ENCODE assay signal across 13 cellular contexts in the genomic region with DNA sequence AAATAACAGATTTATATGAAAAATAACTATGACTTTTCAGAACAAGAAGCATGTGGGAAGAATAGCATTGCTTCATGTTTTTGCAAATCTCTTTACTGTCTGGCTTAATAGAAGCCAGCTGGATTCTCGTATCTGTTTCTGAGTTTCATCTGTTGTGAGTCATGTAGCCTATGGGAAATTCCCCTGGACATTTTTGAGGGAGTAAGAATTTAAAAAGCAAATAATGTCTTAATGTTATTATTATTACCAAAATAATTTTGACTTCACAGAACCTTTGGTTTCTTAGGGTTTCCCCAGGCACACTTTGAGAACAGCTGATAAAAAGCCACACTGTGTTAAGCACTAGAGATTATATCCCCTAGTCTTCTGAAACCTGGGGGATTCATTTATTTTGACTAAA.
DNase-seq lines count a peak whose midpoint lies in the region; ATAC-seq and TF ChIP-seq lines count a peak whose summit lies in the region.
"Had no signal": no experiment of that assay in that cellular context is flagged by ENCODE, and none has a peak within 500 bp of the region (broad histone marks: within the 10 kb centered on the region; RNA-seq: fewer than 3 reads in every experiment).

No MANE protein-coding gene starts in this region.

- CTCF ChIA-PET in Calu3 (lab: Charles Lee), result no interaction called here

- H3K4me3 Mint-ChIP-seq in Calu3 (ENCODE audit: low read depth, unreplicated experiment), result no peak overlapping the region
- H3K4me3 Mint-ChIP-seq: activated CD4-positive, alpha-beta T cell treated with anti-CD3 and anti-CD28 coated beads, Interleukin-2, amount 10 ng/mL, durations not matched to agents 24 days and 14 days; CD14-positive monocyte had no signal

- ATAC-seq in HG02678 (IDR thresholded peaks at IDR 0.05; ENCODE audit: unreplicated experiment), result peak; percentile 58
- no peak for ATAC-seq in GM19455 (IDR thresholded peaks at IDR 0.05; ENCODE audit: unreplicated experiment)
- no peak for ATAC-seq in HG03097 (IDR thresholded peaks at IDR 0.05; ENCODE audit: low FRiP score, unreplicated experiment)
- ATAC-seq: activated naive CD4-positive, alpha-beta T cell treated with anti-CD3 and anti-CD28 coated beads, Interleukin-2, amount 50 U/mL, for 72 hours; upper lobe of right lung had no signal

- peaks cover 2% of the 10 kb centered on the region for H3K9me3 Mint-ChIP-seq in Calu3 (ENCODE audit: low read depth, unreplicated experiment)
- H3K9me3 Mint-ChIP-seq: activated CD4-positive, alpha-beta T cell treated with anti-CD3 and anti-CD28 coated beads, Interleukin-2, amount 10 ng/mL, durations not matched to agents 24 days and 14 days had no signal

- intact Hi-C loops in Calu3 (cut with micrococcal nuclease; ENCODE audit: unreplicated experiment), result no loop called here

- no TSS peak for BruUV-seq in Calu3 (replicated peaks; lab: Mats Ljungman, UMichigan)

- DNase-seq in AG20443 (ENCODE audit: low spot score) (peak; percentile 61), amniotic epithelial cell (ENCODE audit: low read depth) (peak; percentile 90), glomerular visceral epithelial cell (ENCODE audit: extremely low spot score) (peak; percentile 49), Calu3 (no peak)
- DNase-seq in activated T-cell treated with anti-CD3 and anti-CD28 coated beads, Interleukin-2, amount 50 U/mL, for 1 hour, result no peak
- DNase-seq: activated CD4-positive, alpha-beta T cell treated with anti-CD3 and anti-CD28 coated beads, Interleukin-2, amount 10 ng/mL, durations not matched to agents 24 days and 14 days; NCI-H524; upper lobe of right lung had no signal

- TF ChIP-seq CTCF in Calu3 (IDR thresholded peaks at IDR 0.05; ENCODE audit: unreplicated experiment), result no peak

- H3K27me3 Mint-ChIP-seq in Calu3 (ENCODE audit: unreplicated experiment), result no peaks in the 10 kb centered on the region

- no peaks in the 10 kb centered on the region for H3K4me1 Mint-ChIP-seq in Calu3 (ENCODE audit: low read depth, unreplicated experiment)
- H3K4me1 Mint-ChIP-seq: activated CD4-positive, alpha-beta T cell treated with anti-CD3 and anti-CD28 coated beads, Interleukin-2, amount 10 ng/mL, durations not matched to agents 24 days and 14 days; CD14-positive monocyte had no signal

- H3K36me3 Mint-ChIP-seq in Calu3 (ENCODE audit: insufficient read depth, unreplicated experiment), result no peaks in the 10 kb centered on the region
- H3K36me3 Mint-ChIP-seq: activated naive CD4-positive, alpha-beta T cell treated with anti-CD3 and anti-CD28 coated beads, Interleukin-2, amount 50 U/mL, for 72 hours; CD14-positive monocyte had no signal

- no peak overlapping the region for H3K27ac Mint-ChIP-seq in Calu3 (ENCODE audit: unreplicated experiment)
- H3K27ac Mint-ChIP-seq: activated CD4-positive, alpha-beta T cell treated with anti-CD3 and anti-CD28 coated beads, Interleukin-2, amount 10 ng/mL, durations not matched to agents 24 days and 14 days; activated naive CD4-positive, alpha-beta T cell treated with anti-CD3 and anti-CD28 coated beads, Interleukin-2, amount 50 U/mL, for 72 hours; CD14-positive monocyte had no signal

Comparison
In these comparisons a context has a peak if more than half of its experiments do, and no peak if none do; other contexts are left out.
1. DNase-seq: peak in AG20443 (single experiment), amniotic epithelial cell (single experiment) and glomerular visceral epithelial cell (single experiment); none in Calu3 (single experiment) and activated T-cell treated with anti-CD3 and anti-CD28 coated beads, Interleukin-2, amount 50 U/mL, for 1 hour (single experiment).